ENCODE assay signal across 16 cellular contexts in the genomic region with DNA sequence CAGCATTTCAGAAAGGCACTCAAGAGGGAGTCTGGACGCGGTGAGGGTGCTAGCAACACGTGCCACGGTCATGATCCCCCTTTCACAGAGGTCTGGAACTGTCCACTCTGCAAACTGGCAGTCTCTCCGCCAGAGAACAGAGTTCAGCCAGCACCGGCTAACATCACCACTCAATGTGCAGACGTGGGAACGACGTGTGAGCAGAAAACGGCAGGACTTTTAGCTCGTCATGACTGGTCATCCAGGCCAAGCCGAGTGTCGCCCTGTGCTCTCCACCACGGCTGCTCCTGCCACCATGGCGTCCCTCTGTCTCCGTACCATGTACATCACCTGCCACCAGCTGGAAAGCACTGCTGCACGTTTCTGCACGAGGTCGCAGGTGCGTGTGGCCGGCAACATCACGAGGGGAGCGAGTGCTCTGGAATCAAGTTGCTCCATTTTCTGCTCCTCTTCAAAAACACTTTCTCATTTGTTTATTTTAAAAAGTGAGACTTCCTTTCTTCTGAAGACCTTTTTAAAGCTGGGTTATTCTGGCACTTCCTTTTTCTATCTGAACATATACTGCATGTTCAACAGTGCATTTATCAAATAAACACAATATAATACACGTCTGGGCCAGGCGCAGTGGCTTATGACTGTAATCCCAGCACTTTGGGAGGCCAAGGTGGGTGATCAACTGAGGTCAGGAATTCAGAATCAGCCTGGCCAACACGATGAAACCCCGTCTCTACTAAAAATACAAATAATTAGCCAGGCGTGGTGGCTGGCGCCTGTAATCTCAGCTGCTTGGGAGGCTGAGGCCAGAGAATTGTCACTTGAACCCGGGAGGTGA. TPM values are rescaled to one million over a fixed set of nuclear protein-coding genes. Genes with fewer than 3 reads are reported as not detected.
DNase-seq lines count a peak whose midpoint lies in the region; ATAC-seq and TF ChIP-seq lines count a peak whose summit lies in the region.
"Had no signal": no experiment of that assay in that cellular context is flagged by ENCODE, and none has a peak within 500 bp of the region (broad histone marks: within the 10 kb centered on the region; RNA-seq: fewer than 3 reads in every experiment).

No MANE protein-coding gene starts in this region.

- H3K27me3 Mint-ChIP-seq in T-cell: no peaks in the 10 kb centered on the region
- H3K27me3 Mint-ChIP-seq in naive B cell: no peaks in the 10 kb centered on the region

- H4K20me1 ChIP-seq in BLaER1: peaks cover 83% of the 10 kb centered on the region

- peak overlapping the region; percentile 69 for H3K27ac ChIP-seq in BLaER1

- H3K4me2 ChIP-seq in BLaER1: peak overlapping the region; percentile 95
- H3K4me2 ChIP-seq: SK-N-SH had no signal

- no peak for TF ChIP-seq CTCF in omental fat pad (IDR thresholded peaks at IDR 0.05)

- H3K27ac Mint-ChIP-seq in T-cell (peak overlapping the region; percentile 44 to 82), naive B cell (peak overlapping the region; percentile 56 to 98 (median 94))

- H3K9ac ChIP-seq in BLaER1: peak overlapping the region; percentile 46; the same call in 1 of the 2 replicates
- H3K9ac ChIP-seq: SK-N-SH had no signal

- H3K9me3 Mint-ChIP-seq in T-cell: no peaks in the 10 kb centered on the region
- H3K9me3 Mint-ChIP-seq in naive B cell: no peaks in the 10 kb centered on the region
- H3K9me3 Mint-ChIP-seq: activated naive CD4-positive, alpha-beta T cell treated with anti-CD3 and anti-CD28 coated beads, Interleukin-2, amount 50 U/mL, for 72 hours had no signal

- peaks cover 71% of the 10 kb centered on the region for H3K36me3 ChIP-seq in BLaER1

- H3K4me3 ChIP-seq in BLaER1: peak overlapping the region; percentile 30
- H3K4me3 ChIP-seq: K562 had no signal

- H3K4me3 Mint-ChIP-seq in T-cell (peak overlapping the region in 1 of 3 donors; percentile 0), naive B cell (peak overlapping the region; percentile 43 to 93 (median 74))

- peaks cover 100% of the 10 kb centered on the region for H3K4me1 ChIP-seq in BLaER1

- H3K27me3 ChIP-seq in BLaER1: no peaks in the 10 kb centered on the region

- no peaks in the 10 kb centered on the region for H3K9me3 ChIP-seq in BLaER1
- H3K9me3 ChIP-seq: SK-N-SH had no signal

- ATAC-seq in GM18498 (IDR thresholded peaks at IDR 0.05; ENCODE audit: unreplicated experiment) (peak; percentile 21), T-cell (replicated peaks in 1 of 4) (no peak), naive B cell (ENCODE audit: low read depth in 2 of 2) (peak; percentile 54 to 58), omental fat pad (ENCODE audit: low FRiP score) (no peak), HG03565 (IDR thresholded peaks at IDR 0.05; ENCODE audit: unreplicated experiment) (no peak)
- ATAC-seq: K562, left cardiac atrium had no signal

- DNase-seq in T-cell (no peak), naive B cell (peak; percentile 64), NCI-H1105 (lab: John Stamatoyannopoulos, UW) (no peak), omental fat pad (ENCODE audit: low spot score) (no peak), occipital lobe (lab: John Stamatoyannopoulos, UW) (no peak)
- DNase-seq: GF-D8, left cardiac atrium, NCI-H1417, NCI-H2227 treated with DMSO at 0.1 percent for 48 hours, SK-N-SH had no signal

- CTCF ChIA-PET in T-cell (lab: Charles Lee): interaction anchor here (1.2 to 1.5 kb wide), 2 partner anchors 13 to 151 kb away, joined by 3 to 4 read pairs; no protein-coding TSS in a partner anchor

- H3K36me3 Mint-ChIP-seq in T-cell (peaks cover 82% of the 10 kb centered on the region), naive B cell (peaks cover 10 to 30% of the 10 kb centered on the region in 2 donors)

- POLR2A ChIA-PET in T-cell (lab: Charles Lee): no interaction called here

- H3K4me1 Mint-ChIP-seq in T-cell (peaks cover 12 to 55% (median 41%) of the 10 kb centered on the region in 3 donors), naive B cell (peaks cover 81 to 100% (median 82%) of the 10 kb centered on the region in 3 donors)

RNA-seq across cellular contexts. Expression of gene SLC15A4, which starts 28.0 kb away (rescaled TPM):
- total RNA-seq in T-cell (10 to 100 TPM; 17.6 to 31.0 (median 20.9) TPM), omental fat pad (10 to 100 TPM; 20.8 to 50.3 (median 43.6) TPM), occipital lobe (39.5 TPM)
- polyA plus RNA-seq in naive B cell (ENCODE audit: low read depth in 6 of 6): 10 to 100 TPM in 4 of 6 donors, 1 to 10 TPM in 2; 4.5 to 34.3 (median 13.8) TPM

RNA-seq across cellular contexts. Expression of gene GLT1D1, which starts 57.5 kb away (rescaled TPM):
- under 1 TPM in 2 of 5 donors, not detected in 3; 0.14 to 0.26 TPM for total RNA-seq in T-cell
- polyA plus RNA-seq in naive B cell (ENCODE audit: low read depth in 6 of 6): under 1 TPM in 4 of 6 donors, not detected in 2; 0.13 to 0.52 (median 0.33) TPM
- 10 to 100 TPM in 1 of 4 donors, under 1 TPM in 3; 0.09 to 10.4 (median 0.71) TPM for total RNA-seq in omental fat pad
- total RNA-seq in occipital lobe: 8.9 TPM
- polyA plus RNA-seq: fibroblast of lung, K562 had no signal

Comparison
In these comparisons a context has a peak if more than half of its experiments do, and no peak if none do; other contexts are left out.
1. ATAC-seq: peak in GM18498 (single experiment) and naive B cell (2 of 2); none in T-cell (0 of 4), omental fat pad (single experiment) and HG03565 (single experiment).